ENCODE assay signal across 8 cellular contexts in the genomic region with DNA sequence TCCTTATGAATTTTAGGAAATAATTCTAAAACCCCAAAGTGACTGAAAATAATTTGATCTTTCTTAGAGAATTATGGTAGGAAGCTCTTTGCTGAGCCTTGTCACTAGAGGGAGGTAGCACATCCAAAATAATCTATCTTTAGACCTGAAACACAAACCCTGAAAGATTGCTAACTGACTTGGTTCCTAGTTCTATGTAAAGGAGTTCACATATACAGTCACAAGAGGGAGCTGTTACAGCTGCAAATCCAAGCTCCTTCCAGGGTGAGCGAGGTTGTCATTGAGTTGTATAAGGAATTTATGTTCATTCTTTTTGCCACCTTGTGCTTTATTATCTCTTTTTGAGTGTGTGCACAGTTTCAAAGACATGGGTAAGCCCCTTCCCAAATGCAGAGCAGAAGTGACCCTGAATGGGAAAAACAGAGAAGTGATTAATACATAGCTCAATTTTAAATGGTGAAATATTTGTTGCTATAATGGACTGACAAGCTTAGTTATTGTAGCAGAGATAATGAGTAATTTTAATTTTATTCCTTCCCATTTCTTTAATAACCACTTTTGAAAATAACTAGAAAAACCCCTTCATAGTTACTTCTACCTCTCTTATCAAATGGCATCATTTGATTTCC.
A peak's percentile ranks its signal among the peaks of the same experiment; 100 is the strongest.
DNase-seq lines count a peak whose midpoint lies in the region; ATAC-seq and TF ChIP-seq lines count a peak whose summit lies in the region.

No MANE protein-coding gene starts in this region.

- H3K4me1 ChIP-seq in HCT116 (ENCODE audit: control insufficient read depth in 1 of 2, insufficient read depth in 2 of 2, low read length in 2 of 2), result no peaks in the 10 kb centered on the region

- H3K4me3 ChIP-seq in HCT116 (replicated peaks in 1 of 2; ENCODE audit: low read depth in 1 of 2, low read length in 2 of 2), result no peak overlapping the region

- H3K4me3 Mint-ChIP-seq in chondrocyte (ENCODE audit: unreplicated experiment), result no peak overlapping the region

- RAD21 ChIA-PET in HCT116 (lab: Charles Lee; ENCODE audit: low non-redundant PET in 1 of 2, low total read pairs in 2 of 2, uncharacterized antibody in 2 of 2, unreplicated experiment in 2 of 2), result no interaction called here

- peaks cover 6% of the 10 kb centered on the region for H3K4me1 Mint-ChIP-seq in chondrocyte (ENCODE audit: low read depth)

- no peaks in the 10 kb centered on the region for H4K20me1 ChIP-seq in HCT116 (ENCODE audit: insufficient read depth)

- TF ChIP-seq RAD21 in HCT116 (IDR thresholded peaks at IDR 0.05; ENCODE audit: low read depth), result peak; percentile 29; the same call in 1 of the 2 replicates

- H3K27me3 ChIP-seq in HCT116 (ENCODE audit: insufficient read depth, low read length), result no peaks in the 10 kb centered on the region

- peaks cover 11% of the 10 kb centered on the region for H3K9me3 Mint-ChIP-seq in chondrocyte (ENCODE audit: low read depth)

- DNase-seq in EH (ENCODE audit: low read depth) (peak; percentile 53), HCT116 (ENCODE audit: low read depth, low spot score) (peak; percentile 46), OCI-M1 (lab: John Stamatoyannopoulos, UW) (peak; percentile 71), chondrocyte (ENCODE audit: low spot score) (no peak), medulla oblongata (ENCODE audit: extremely low spot score) (peak; percentile 35), DMS79 treated with DMSO at 0.1 percent for 48 hours (lab: John Stamatoyannopoulos, UW) (no peak), posterior vena cava (ENCODE audit: low spot score) (no peak)

- H3K9me2 ChIP-seq in HCT116 (ENCODE audit: insufficient read depth), result no peaks in the 10 kb centered on the region

- no peak overlapping the region for H3K27ac Mint-ChIP-seq in chondrocyte (ENCODE audit: unreplicated experiment)

- POLR2A ChIA-PET in HCT116 (lab: Charles Lee), result interaction anchor here (0.9 kb wide), 1 partner anchor 79 kb away, joined by 3 read pairs; no protein-coding TSS in a partner anchor

- intact Hi-C loops in HCT116 (cut with micrococcal nuclease) (no loop called here), posterior vena cava (cut with DNase I) (no loop called here)

- H3K9me3 ChIP-seq in HCT116 (ENCODE audit: control insufficient read depth in 1 of 2, insufficient read depth in 1 of 2, low read depth in 1 of 2, low read length in 2 of 2), result no peaks in the 10 kb centered on the region

- H3K36me3 Mint-ChIP-seq in chondrocyte (ENCODE audit: low read depth), result peaks cover 2% of the 10 kb centered on the region

- H3K79me2 ChIP-seq in HCT116 (ENCODE audit: insufficient read depth, low read length), result no peaks in the 10 kb centered on the region

- peak; percentile 97 for ATAC-seq in HCT116
- no peak for ATAC-seq in GM18870 (IDR thresholded peaks at IDR 0.05; ENCODE audit: unreplicated experiment)

- no peak overlapping the region for H3K9ac ChIP-seq in HCT116 (ENCODE audit: low read length)

- H2AFZ ChIP-seq in HCT116 (ENCODE audit: low read depth, low read length, poor library complexity, severe bottlenecking), result no peak overlapping the region

- H3K4me2 ChIP-seq in HCT116 (ENCODE audit: low read length), result no peak overlapping the region

- BruUV-seq in HCT116 (replicated peaks; lab: Mats Ljungman, UMichigan), result no TSS peak

- TF ChIP-seq CTCF in HCT116 (IDR thresholded peaks at IDR 0.05 in 2 of 3, conservative IDR thresholded peaks at IDR 0.05 in 1 of 3; ENCODE audit: borderline replicate concordance in 1 of 3, insufficient read depth in 1 of 3, low read depth in 2 of 3, low read length in 2 of 3) (peak; percentile 58 to 79 (median 78); a peak in 5 of 6 replicates), chondrocyte (IDR thresholded peaks at IDR 0.05) (peak; percentile 94)

- no peaks in the 10 kb centered on the region for H3K36me3 ChIP-seq in HCT116 (ENCODE audit: control insufficient read depth in 1 of 2, insufficient read depth in 2 of 2, low read length in 2 of 2)

- no peaks in the 10 kb centered on the region for H3K27me3 Mint-ChIP-seq in chondrocyte (ENCODE audit: low read depth)

- H3K27ac ChIP-seq in HCT116 (ENCODE audit: low read depth, low read length), result no peak overlapping the region

- CTCF ChIA-PET in HCT116 (lab: Charles Lee), result interaction anchor here (0.5 to 2.4 kb wide), 37 partner anchors 9 to 270 kb away, joined by 3 to 22 read pairs (median 5); no protein-coding TSS in a partner anchor

- no peak for TF ChIP-seq POLR2A in HCT116 (IDR thresholded peaks at IDR 0.05; ENCODE audit: borderline replicate concordance, extremely low read depth, insufficient read depth, insufficient read length)

TF ChIP-seq in HCT116, 20 proteins besides CTCF, POLR2A, EP300 and RAD21:
- TF ChIP-seq JUND (IDR thresholded peaks at IDR 0.05) (no peak), CEBPB (IDR thresholded peaks at IDR 0.05; ENCODE audit: low read depth) (no peak), ZBTB33 (IDR thresholded peaks at IDR 0.05; ENCODE audit: extremely low read depth, insufficient replicate concordance, low read length) (no peak), SIN3A (IDR thresholded peaks at IDR 0.05; ENCODE audit: low read depth) (no peak), SP1 (IDR thresholded peaks at IDR 0.05; ENCODE audit: low read depth) (no peak), CBX3 (IDR thresholded peaks at IDR 0.05; ENCODE audit: low read depth) (no peak), SRF (IDR thresholded peaks at IDR 0.05; ENCODE audit: low read depth) (no peak), EZH2 (IDR thresholded peaks at IDR 0.05) (no peak)

Comparison
In these comparisons a context has a peak if more than half of its experiments do, and no peak if none do; other contexts are left out.
1. DNase-seq: peak in EH (single experiment), HCT116 (single experiment), OCI-M1 (single experiment) and medulla oblongata (single experiment); none in chondrocyte (single experiment), DMS79 treated with DMSO at 0.1 percent for 48 hours (single experiment) and posterior vena cava (single experiment).